Comparison of ENCODE assay signal across 32 cellular contexts in genomic region chr10:120507175-120507574, GRCh38. TPM values are rescaled to one million over a fixed set of nuclear protein-coding genes. Genes with fewer than 3 reads are reported as not detected.
"Had no signal": no experiment of that assay in that cellular context is flagged by ENCODE, and none has a peak within 500 bp of the region (broad histone marks: within the 10 kb centered on the region; RNA-seq: fewer than 3 reads in every experiment).

No MANE protein-coding gene starts in this region.

- H3K27ac Mint-ChIP-seq: activated B cell treated with CpG ODN at 0.5 μM for 24 hours; activated CD4-positive, alpha-beta memory T cell treated with anti-CD3 and anti-CD28 coated beads for 36 hours; activated CD8-positive, alpha-beta memory T cell treated with anti-CD3 and anti-CD28 coated beads, Interleukin-2, amount 10 ng/mL, durations not matched to agents 7 days and 5 days; activated CD8-positive, alpha-beta T cell treated with anti-CD3 and anti-CD28 coated beads, Interleukin-2, amount 10 ng/mL, durations not matched to agents 7 days and 5 days; activated naive CD4-positive, alpha-beta T cell treated with anti-CD3 and anti-CD28 coated beads for 36 hours; activated naive CD4-positive, alpha-beta T cell treated with anti-CD3 and anti-CD28 coated beads, Interleukin-2, amount 50 U/mL, for 24 hours; activated naive CD8-positive, alpha-beta T cell treated with anti-CD3 and anti-CD28 coated beads for 36 hours; activated naive CD8-positive, alpha-beta T cell treated with anti-CD3 and anti-CD28 coated beads, Interleukin-2, amount 50 U/mL, for 24 hours; activated T-helper 1 cell treated with anti-CD3 and anti-CD28 coated beads, Interleukin-12 subunit alpha, Interleukin-12 subunit beta, Interleukin-2, Interleukin-4 antibody, amounts not matched to agents 30 ng/mL and 10 ng/mL and 1 ng/mL, durations not matched to agents 14 hours and 24 hours and 36 hours; activated T-helper 2 cell treated with anti-CD3 and anti-CD28 coated beads, Interferon-gamma antibody, Interleukin-2, Interleukin-4, amounts not matched to agents 10 μg/mL and 5 μg/mL and 100 μg/mL, durations not matched to agents 14 hours and 24 hours and 36 hours; effector memory CD8-positive, alpha-beta T cell; T-helper 17 cell; T-helper 2 cell treated with Interferon-gamma antibody and Interleukin-4, amounts not matched to agents 5 μg/mL and 100 μg/mL, for 36 hours had no signal

- H3K4me3 Mint-ChIP-seq: activated B cell treated with CpG ODN at 0.5 μM for 24 hours; activated CD4-positive, alpha-beta memory T cell treated with anti-CD3 and anti-CD28 coated beads for 36 hours; activated CD8-positive, alpha-beta memory T cell treated with anti-CD3 and anti-CD28 coated beads, Interleukin-2, amount 10 ng/mL, durations not matched to agents 7 days and 5 days; activated CD8-positive, alpha-beta T cell treated with anti-CD3 and anti-CD28 coated beads, Interleukin-2, amount 10 ng/mL, durations not matched to agents 7 days and 5 days; activated naive CD4-positive, alpha-beta T cell treated with anti-CD3 and anti-CD28 coated beads for 36 hours; activated naive CD4-positive, alpha-beta T cell treated with anti-CD3 and anti-CD28 coated beads, Interleukin-2, amount 50 U/mL, for 24 hours; activated naive CD8-positive, alpha-beta T cell treated with anti-CD3 and anti-CD28 coated beads for 36 hours; activated naive CD8-positive, alpha-beta T cell treated with anti-CD3 and anti-CD28 coated beads, Interleukin-2, amount 50 U/mL, for 24 hours; activated T-helper 1 cell treated with anti-CD3 and anti-CD28 coated beads, Interleukin-12 subunit alpha, Interleukin-12 subunit beta, Interleukin-2, Interleukin-4 antibody, amounts not matched to agents 30 ng/mL and 10 ng/mL and 1 ng/mL, durations not matched to agents 14 hours and 24 hours and 36 hours; effector memory CD8-positive, alpha-beta T cell; T-helper 17 cell; T-helper 2 cell treated with Interferon-gamma antibody and Interleukin-4, amounts not matched to agents 5 μg/mL and 100 μg/mL, for 36 hours had no signal

- H3K27me3 Mint-ChIP-seq: activated CD4-positive, alpha-beta memory T cell treated with anti-CD3 and anti-CD28 coated beads for 36 hours; activated CD8-positive, alpha-beta memory T cell treated with anti-CD3 and anti-CD28 coated beads, Interleukin-2, amount 10 ng/mL, durations not matched to agents 7 days and 5 days; activated naive CD8-positive, alpha-beta T cell treated with anti-CD3 and anti-CD28 coated beads, Interleukin-2, amount 50 U/mL, for 24 hours; T-helper 17 cell had no signal

- H3K27ac ChIP-seq: adrenal gland, ascending aorta, brain microvascular endothelial cell, esophagus squamous epithelium, WERI-Rb-1 had no signal

- H3K4me1 ChIP-seq: adrenal gland, ascending aorta had no signal

- H3K36me3 Mint-ChIP-seq: activated CD4-positive, alpha-beta memory T cell treated with anti-CD3 and anti-CD28 coated beads for 36 hours; activated CD8-positive, alpha-beta memory T cell treated with anti-CD3 and anti-CD28 coated beads, Interleukin-2, amount 10 ng/mL, durations not matched to agents 7 days and 5 days; activated naive CD4-positive, alpha-beta T cell treated with anti-CD3 and anti-CD28 coated beads, Interleukin-2, amount 50 U/mL, for 24 hours; activated naive CD8-positive, alpha-beta T cell treated with anti-CD3 and anti-CD28 coated beads for 36 hours had no signal

- H3K4me1 Mint-ChIP-seq: activated B cell treated with CpG ODN at 0.5 μM for 24 hours; activated CD8-positive, alpha-beta memory T cell treated with anti-CD3 and anti-CD28 coated beads, Interleukin-2, amount 10 ng/mL, durations not matched to agents 7 days and 5 days; activated naive CD4-positive, alpha-beta T cell treated with anti-CD3 and anti-CD28 coated beads, Interleukin-2, amount 50 U/mL, for 24 hours; activated naive CD8-positive, alpha-beta T cell treated with anti-CD3 and anti-CD28 coated beads for 36 hours; activated naive CD8-positive, alpha-beta T cell treated with anti-CD3 and anti-CD28 coated beads, Interleukin-2, amount 50 U/mL, for 24 hours; T-helper 17 cell had no signal

- ATAC-seq: activated CD4-positive, CD25-positive, alpha-beta regulatory T cell treated with anti-CD3 and anti-CD28 coated beads, Interleukin-2, amount 50 U/mL, for 24 hours; activated CD8-positive, alpha-beta memory T cell treated with anti-CD3 and anti-CD28 coated beads, Interleukin-2, amount 10 ng/mL, durations not matched to agents 7 days and 5 days; activated CD8-positive, alpha-beta T cell treated with anti-CD3 and anti-CD28 coated beads, Interleukin-2, amount 10 ng/mL, durations not matched to agents 7 days and 5 days; activated naive CD8-positive, alpha-beta T cell treated with anti-CD3 and anti-CD28 coated beads, Interleukin-2, amount 50 U/mL, for 24 hours; effector memory CD8-positive, alpha-beta T cell; T-helper 17 cell had no signal

- H3K9me3 ChIP-seq: adrenal gland, ascending aorta, esophagus squamous epithelium had no signal

- H3K4me3 ChIP-seq: adrenal gland, ascending aorta, esophagus squamous epithelium had no signal

- DNase-seq: activated B cell treated with CpG ODN at 0.5 μM for 24 hours; activated CD4-positive, alpha-beta memory T cell treated with anti-CD3 and anti-CD28 coated beads for 36 hours; activated CD4-positive, alpha-beta T cell treated with anti-CD3 and anti-CD28 coated beads for 48 hours; activated CD8-positive, alpha-beta memory T cell treated with anti-CD3 and anti-CD28 coated beads, Interleukin-2, amount 10 ng/mL, durations not matched to agents 7 days and 5 days; activated CD8-positive, alpha-beta memory T cell treated with anti-CD3 and anti-CD28 coated beads, Interleukin-2, amount 50 U/mL, for 4 hours; activated CD8-positive, alpha-beta T cell treated with anti-CD3 and anti-CD28 coated beads, Interleukin-2, amount 10 ng/mL, durations not matched to agents 7 days and 5 days; activated effector memory CD4-positive, alpha-beta T cell treated with anti-CD3 and anti-CD28 coated beads, Interleukin-2, amount 50 U/mL, for 16 hours; activated naive CD4-positive, alpha-beta T cell treated with anti-CD3 and anti-CD28 coated beads for 36 hours; activated naive CD8-positive, alpha-beta T cell treated with anti-CD3 and anti-CD28 coated beads for 36 hours; activated naive CD8-positive, alpha-beta T cell treated with anti-CD3 and anti-CD28 coated beads, Interleukin-2, amount 50 U/mL, for 24 hours; activated T-cell treated with anti-CD3 and anti-CD28 coated beads, Interleukin-2, amount 50 U/mL, for 1 hour; activated T-cell treated with anti-CD3 and anti-CD28 coated beads, Interleukin-2, amount 50 U/mL, for 48 hours; adrenal gland; brain microvascular endothelial cell; caudate nucleus; cortex of kidney; dermis blood vessel endothelial cell; effector CD4-positive, alpha-beta T cell; effector memory CD8-positive, alpha-beta T cell; esophagus squamous epithelium; T-helper 1 cell; T-helper 17 cell; T1000; WERI-Rb-1 had no signal

- H3K9me3 Mint-ChIP-seq: activated B cell treated with CpG ODN at 0.5 μM for 24 hours; activated CD4-positive, alpha-beta memory T cell treated with anti-CD3 and anti-CD28 coated beads for 36 hours; activated naive CD4-positive, alpha-beta T cell treated with anti-CD3 and anti-CD28 coated beads for 36 hours; activated naive CD4-positive, alpha-beta T cell treated with anti-CD3 and anti-CD28 coated beads, Interleukin-2, amount 50 U/mL, for 24 hours; activated naive CD8-positive, alpha-beta T cell treated with anti-CD3 and anti-CD28 coated beads, Interleukin-2, amount 50 U/mL, for 24 hours; activated T-helper 1 cell treated with anti-CD3 and anti-CD28 coated beads, Interleukin-12 subunit alpha, Interleukin-12 subunit beta, Interleukin-2, Interleukin-4 antibody, amounts not matched to agents 30 ng/mL and 10 ng/mL and 1 ng/mL, durations not matched to agents 14 hours and 24 hours and 36 hours; activated T-helper 2 cell treated with anti-CD3 and anti-CD28 coated beads, Interferon-gamma antibody, Interleukin-2, Interleukin-4, amounts not matched to agents 10 μg/mL and 5 μg/mL and 100 μg/mL, durations not matched to agents 14 hours and 24 hours and 36 hours; effector memory CD8-positive, alpha-beta T cell; T-helper 2 cell treated with Interferon-gamma antibody and Interleukin-4, amounts not matched to agents 5 μg/mL and 100 μg/mL, for 36 hours had no signal

- H3K27me3 ChIP-seq: adrenal gland, ascending aorta, brain microvascular endothelial cell, esophagus squamous epithelium had no signal

- H3K36me3 ChIP-seq: adrenal gland, ascending aorta, brain microvascular endothelial cell, esophagus squamous epithelium had no signal

RNA-seq across cellular contexts. Expression of gene PLPP4, which starts 50.1 kb away (rescaled TPM):
- total RNA-seq: activated B cell treated with CpG ODN at 0.5 μM for 24 hours; activated CD4-positive, alpha-beta memory T cell treated with anti-CD3 and anti-CD28 coated beads for 36 hours; activated CD8-positive, alpha-beta memory T cell treated with anti-CD3 and anti-CD28 coated beads for 36 hours; activated CD8-positive, alpha-beta memory T cell treated with anti-CD3 and anti-CD28 coated beads, Interleukin-2, amount 10 ng/mL, durations not matched to agents 7 days and 5 days; activated CD8-positive, alpha-beta T cell treated with anti-CD3 and anti-CD28 coated beads, Interleukin-2, amount 10 ng/mL, durations not matched to agents 7 days and 5 days; activated naive CD4-positive, alpha-beta T cell treated with anti-CD3 and anti-CD28 coated beads for 36 hours; activated naive CD8-positive, alpha-beta T cell treated with anti-CD3 and anti-CD28 coated beads for 36 hours; activated T-helper 1 cell treated with anti-CD3 and anti-CD28 coated beads, Interleukin-12 subunit alpha, Interleukin-12 subunit beta, Interleukin-2, Interleukin-4 antibody, amounts not matched to agents 30 ng/mL and 10 ng/mL and 1 ng/mL, durations not matched to agents 14 hours and 24 hours and 36 hours; activated T-helper 2 cell treated with anti-CD3 and anti-CD28 coated beads, Interferon-gamma antibody, Interleukin-2, Interleukin-4, amounts not matched to agents 10 μg/mL and 5 μg/mL and 100 μg/mL, durations not matched to agents 14 hours and 24 hours and 36 hours; adrenal gland; ascending aorta; T-helper 17 cell had no signal
- polyA plus RNA-seq: esophagus had no signal
